9 cellular contexts compared by ENCODE assay signal in genomic region chr1:204503122-204503912, GRCh38. TPM values are rescaled to one million over a fixed set of nuclear protein-coding genes. Genes with fewer than 3 reads are reported as not detected.
DNase-seq lines count a peak whose midpoint lies in the region; ATAC-seq and TF ChIP-seq lines count a peak whose summit lies in the region.
"Had no signal": no experiment of that assay in that cellular context is flagged by ENCODE, and none has a peak within 500 bp of the region (broad histone marks: within the 10 kb centered on the region; RNA-seq: fewer than 3 reads in every experiment).

No MANE protein-coding gene starts in this region.

- peaks cover 26% of the 10 kb centered on the region for H3F3A ChIP-seq in GM23248 (ENCODE audit: insufficient read depth)

- no peak for ATAC-seq in HG03442 (IDR thresholded peaks at IDR 0.05; ENCODE audit: unreplicated experiment)
- ATAC-seq in HG03175 (IDR thresholded peaks at IDR 0.05; ENCODE audit: unreplicated experiment): no peak

- H3K9ac ChIP-seq in GM23248: no peak overlapping the region

- no peaks in the 10 kb centered on the region for H3K79me2 ChIP-seq in GM23248 (ENCODE audit: insufficient read depth)

- H3K4me1 ChIP-seq in GM23248 (ENCODE audit: insufficient read depth) (peaks cover 4% of the 10 kb centered on the region; the same call in 1 of the 2 replicates), tibial nerve (peaks cover 0 to 18% (median 6%) of the 10 kb centered on the region in 4 donors)

- peak; percentile 89 for DNase-seq in CD1c-positive myeloid dendritic cell (ENCODE audit: extremely low spot score)
- DNase-seq in GM23248: peak; percentile 72
- DNase-seq in NCI-H345 treated with DMSO at 0.1 percent for 48 hours (lab: John Stamatoyannopoulos, UW; ENCODE audit: unreplicated experiment): peak; percentile 50
- DNase-seq in kidney epithelial cell (ENCODE audit: low read depth): no peak
- peak in 1 of 2 donors; percentile 90 for DNase-seq in tibial nerve (ENCODE audit: low spot score in 2 of 2)

- WGBS in GM23248 (ENCODE audit: low coverage in 1 of 2, low lambda C conversion rate in 2 of 2, missing lambda C conversion rate in 2 of 2), 2 experiments: 16 to 20% methylated on average over 7 of the region's 7 CpGs
- 20 to 25% methylated on average over 7 of the region's 7 CpGs for WGBS in tibial nerve, 2 donors

- TF ChIP-seq POLR2A in tibial nerve (IDR thresholded peaks at IDR 0.05): no peak

- H3K4me2 ChIP-seq in GM23248 (ENCODE audit: unreplicated experiment): no peak overlapping the region

- H3K9me3 ChIP-seq in GM23248 (ENCODE audit: low read depth) (no peaks in the 10 kb centered on the region), tibial nerve (no peaks in the 10 kb centered on the region)
- H3K9me3 ChIP-seq: SJSA1 had no signal

- H3K4me3 ChIP-seq in GM23248 (no peak overlapping the region), kidney epithelial cell (ENCODE audit: low read depth, low read length) (no peak overlapping the region), tibial nerve (no peak overlapping the region)
- H3K4me3 ChIP-seq: SJSA1 had no signal

- H3K27me3 ChIP-seq in GM23248 (replicated peaks; ENCODE audit: insufficient read depth): no peaks in the 10 kb centered on the region
- H3K27me3 ChIP-seq in kidney epithelial cell (ENCODE audit: control insufficient read depth, insufficient read depth, low read length): no peaks in the 10 kb centered on the region
- no peaks in the 10 kb centered on the region for H3K27me3 ChIP-seq in tibial nerve

- no peak overlapping the region for H3K27ac ChIP-seq in GM23248
- H3K27ac ChIP-seq in angular gyrus (ENCODE audit: low read depth, low read length): peak overlapping the region; percentile 42
- no peak overlapping the region for H3K27ac ChIP-seq in tibial nerve
- H3K27ac ChIP-seq: SJSA1 had no signal

- TF ChIP-seq EP300 in tibial nerve (IDR thresholded peaks at IDR 0.05): no peak

- no peaks in the 10 kb centered on the region for H3K9me2 ChIP-seq in GM23248 (ENCODE audit: insufficient read depth)

- in situ Hi-C loops in GM23248 (cut with MboI): loop anchor here (10.0 kb wide), 1 partner anchor 59 kb away; no protein-coding TSS in a partner anchor

- TF ChIP-seq CTCF in kidney epithelial cell (IDR thresholded peaks at IDR 0.05; ENCODE audit: insufficient read depth, low read length, poor library complexity, severe bottlenecking) (peak; percentile 48), tibial nerve (IDR thresholded peaks at IDR 0.05) (peak; percentile 54 to 88 (median 73))

- no peaks in the 10 kb centered on the region for H3K36me3 ChIP-seq in GM23248 (ENCODE audit: low read depth)
- no peaks in the 10 kb centered on the region for H3K36me3 ChIP-seq in kidney epithelial cell (ENCODE audit: control insufficient read depth, insufficient read depth, low read length)
- no peaks in the 10 kb centered on the region for H3K36me3 ChIP-seq in tibial nerve
- H3K36me3 ChIP-seq: SJSA1 had no signal

- no peak overlapping the region for H2AFZ ChIP-seq in GM23248

- H4K20me1 ChIP-seq in GM23248 (ENCODE audit: insufficient read depth): 0 out of 2 replicates have a peak, but pooled peaks cover 3% of the 10 kb centered on the region

RNA-seq across cellular contexts. Expression of gene PIK3C2B, which starts 8.7 kb away (rescaled TPM):
- total RNA-seq in GM23248 (2014; rRNA removed; shearing (Covaris generic)): 0.63 and 0.76 TPM in 2 replicates
- polyA plus RNA-seq in GM23248 (2016; fragmentation: Nextera tagmentation; extraction: Ambion mirVana): 0.20 and 0.53 TPM in 2 replicates
- 2.5 and 2.8 TPM in 2 replicates for total RNA-seq in kidney epithelial cell
- total RNA-seq in tibial nerve: 10 to 100 TPM; 18.0 to 67.2 (median 32.5) TPM

RNA-seq across cellular contexts. Expression of gene MDM4, which starts 12.9 kb away (rescaled TPM):
- total RNA-seq in GM23248 (2014; rRNA removed; shearing (Covaris generic)): 12.6 and 17.2 TPM in 2 replicates
- 9.6 and 11.7 TPM in 2 replicates for polyA plus RNA-seq in GM23248 (2016; fragmentation: Nextera tagmentation; extraction: Ambion mirVana)
- total RNA-seq in kidney epithelial cell (21.0 and 27.7 TPM in 2 replicates), tibial nerve (100 to 1,000 TPM in 2 of 4 donors, 10 to 100 TPM in 2; 83.0 to 113 (median 101) TPM)
